ENCODE assay signal across 18 cellular contexts in genomic region chr14:100575266-100575995, GRCh38. TPM values are rescaled to one million over a fixed set of nuclear protein-coding genes. Genes with fewer than 3 reads are reported as not detected.
"Had no signal": no experiment of that assay in that cellular context is flagged by ENCODE, and none has a peak within 500 bp of the region (broad histone marks: within the 10 kb centered on the region; RNA-seq: fewer than 3 reads in every experiment).

No MANE protein-coding gene starts in this region.

- ATAC-seq: activated CD4-positive, alpha-beta T cell treated with anti-CD3 and anti-CD28 coated beads for 36 hours; activated naive CD4-positive, alpha-beta T cell treated with anti-CD3 and anti-CD28 coated beads, Interleukin-2, amount 50 U/mL, for 72 hours; activated T-helper 17 cell treated with anti-CD3 and anti-CD28 coated beads, Interleukin-2, amount 50 U/mL, for 72 hours; left lung; T-helper 17 cell had no signal

- DNase-seq: activated B cell treated with CpG ODN at 0.5 μM for 24 hours; activated CD4-positive, alpha-beta T cell treated with anti-CD3 and anti-CD28 coated beads, Interleukin-2, amount 50 U/mL, for 4 hours; activated CD8-positive, alpha-beta memory T cell treated with anti-CD3 and anti-CD28 coated beads for 24 hours; activated CD8-positive, alpha-beta memory T cell treated with anti-CD3 and anti-CD28 coated beads, Interleukin-2, amount 50 U/mL, for 4 hours; activated T-cell treated with anti-CD3 and anti-CD28 coated beads, Interleukin-2, amount 50 U/mL, for 24 hours; mammary epithelial cell; nephron progenitor cell; occipital lobe; stimulated activated CD4-positive, alpha-beta T cell treated with anti-CD3 and anti-CD28 coated beads, Interleukin-12 subunit alpha, Interleukin-12 subunit beta, amount 100 ng/mL, for 4 hours; T-helper 17 cell had no signal

- FAIRE-seq: endometrium had no signal

- H3K27ac ChIP-seq: left lung, tibial artery had no signal

- H3K36me3 ChIP-seq: left lung, tibial artery had no signal

- H3K4me1 ChIP-seq: left lung, tibial artery had no signal

- H3K4me3 ChIP-seq: left lung, tibial artery had no signal

- H3K9me3 ChIP-seq: tibial artery had no signal

RNA-seq across cellular contexts. Expression of gene BEGAIN, which starts 11.8 kb away (rescaled TPM):
- total RNA-seq: activated B cell treated with CpG ODN at 0.5 μM for 24 hours, fibroblast of villous mesenchyme, myocyte had no signal
